1 cellular context compared by ENCODE assay signal in genomic region chr1:154607748-154608521, GRCh38.
TF ChIP-seq lines count a peak whose summit lies in the region.

Gene ADAR, minus strand, starts transcription at chr1:154608186. Its CDS starts 180 bp downstream, at chr1:154608006.

TF ChIP-seq in HepG2, 621 proteins besides CTCF, POLR2A, EP300 and RAD21 (continued from another document and continues in another):
- TF ChIP-seq MLXIP (CRISPR knock-in tag; IDR thresholded peaks at IDR 0.05; ENCODE audit: borderline replicate concordance) (no peak), GATAD1 (CRISPR knock-in tag; IDR thresholded peaks at IDR 0.05) (peak; percentile 43; the same call in 1 of the 2 replicates), CBFB (CRISPR knock-in tag; IDR thresholded peaks at IDR 0.05) (no peak), HINFP (CRISPR knock-in tag; IDR thresholded peaks at IDR 0.05; ENCODE audit: low read depth) (0 out of 2 replicates have a peak, but pooled peaks have one; percentile 37), ZBTB26 (CRISPR knock-in tag; IDR thresholded peaks at IDR 0.05; ENCODE audit: borderline replicate concordance) (no peak), GPBP1L1 (CRISPR knock-in tag; IDR thresholded peaks at IDR 0.05) (no peak), NFRKB (IDR thresholded peaks at IDR 0.05) (no peak), GTF2F1 (IDR thresholded peaks at IDR 0.05; ENCODE audit: low read length) (no peak), SAP130 (CRISPR knock-in tag; IDR thresholded peaks at IDR 0.05; ENCODE audit: low read depth) (peak; percentile 80), ZNF432 (CRISPR knock-in tag; IDR thresholded peaks at IDR 0.05; ENCODE audit: borderline replicate concordance) (no peak), ATAD3A (CRISPR knock-in tag; IDR thresholded peaks at IDR 0.05) (no peak), ZFP90 (CRISPR knock-in tag; IDR thresholded peaks at IDR 0.05; ENCODE audit: borderline replicate concordance) (no peak), SMAD9 (CRISPR knock-in tag; IDR thresholded peaks at IDR 0.05) (no peak), FOXA1 (IDR thresholded peaks at IDR 0.05) (no peak), FOXA1 (CRISPR knock-in tag; IDR thresholded peaks at IDR 0.05) (no peak), NBN (conservative IDR thresholded peaks at IDR 0.05) (no peak), THAP8 (CRISPR knock-in tag; IDR thresholded peaks at IDR 0.05; ENCODE audit: borderline replicate concordance) (no peak), ZFP36L2 (CRISPR knock-in tag; IDR thresholded peaks at IDR 0.05) (no peak), ZNF546 (CRISPR knock-in tag; conservative IDR thresholded peaks at IDR 0.05) (no peak), NONO (IDR thresholded peaks at IDR 0.05) (no peak), NONO (CRISPR knock-in tag; conservative IDR thresholded peaks at IDR 0.05) (peak; percentile 70; the same call in 1 of the 2 replicates), NR3C1 (CRISPR knock-in tag; IDR thresholded peaks at IDR 0.05) (no peak), MED8 (CRISPR knock-in tag; IDR thresholded peaks at IDR 0.05; ENCODE audit: insufficient replicate concordance) (no peak), ZNF230 (CRISPR knock-in tag; IDR thresholded peaks at IDR 0.05) (no peak), FOXP1 (IDR thresholded peaks at IDR 0.05) (no peak), FOXP1 (CRISPR knock-in tag; IDR thresholded peaks at IDR 0.05) (no peak), ZNF670 (CRISPR knock-in tag; IDR thresholded peaks at IDR 0.05; ENCODE audit: borderline replicate concordance) (no peak), ZFP36L1 (CRISPR knock-in tag; IDR thresholded peaks at IDR 0.05) (0 out of 2 replicates have a peak, but pooled peaks have one; percentile 38), TERF1 (CRISPR knock-in tag; IDR thresholded peaks at IDR 0.05) (no peak), SIX1 (CRISPR knock-in tag; IDR thresholded peaks at IDR 0.05; ENCODE audit: borderline replicate concordance) (0 out of 2 replicates have a peak, but pooled peaks have one; percentile 28), ZNF18 (CRISPR knock-in tag; IDR thresholded peaks at IDR 0.05; ENCODE audit: insufficient replicate concordance) (peak; percentile 16), ZNF740 (CRISPR knock-in tag; IDR thresholded peaks at IDR 0.05) (no peak), TBX3 (IDR thresholded peaks at IDR 0.05; ENCODE audit: borderline replicate concordance) (no peak), FOXC1 (CRISPR knock-in tag; IDR thresholded peaks at IDR 0.05; ENCODE audit: borderline replicate concordance) (no peak), ZNF850 (CRISPR knock-in tag; conservative IDR thresholded peaks at IDR 0.05) (no peak), ZSCAN22 (CRISPR knock-in tag; IDR thresholded peaks at IDR 0.05) (no peak), ZNF556 (CRISPR knock-in tag; IDR thresholded peaks at IDR 0.05; ENCODE audit: borderline replicate concordance) (peak; percentile 45; the same call in 1 of the 2 replicates), ARID5B (CRISPR knock-in tag; IDR thresholded peaks at IDR 0.05) (0 out of 2 replicates have a peak, but pooled peaks have one; percentile 24), ZNF501 (CRISPR knock-in tag; IDR thresholded peaks at IDR 0.05) (0 out of 2 replicates have a peak, but pooled peaks have one; percentile 11), GPN1 (CRISPR knock-in tag; IDR thresholded peaks at IDR 0.05; ENCODE audit: borderline replicate concordance) (no peak), HNF1B (CRISPR knock-in tag; IDR thresholded peaks at IDR 0.05) (no peak), MAX (IDR thresholded peaks at IDR 0.05) (no peak; the same call in 1 of the 2 replicates), ZNF800 (CRISPR knock-in tag; IDR thresholded peaks at IDR 0.05) (no peak), SUZ12 (IDR thresholded peaks at IDR 0.05; ENCODE audit: low read depth, low read length) (no peak), MXD4 (CRISPR knock-in tag; IDR thresholded peaks at IDR 0.05) (no peak; the same call in 1 of the 2 replicates), RFX1 (IDR thresholded peaks at IDR 0.05) (no peak)
